ENCODE assay signal across 21 cellular contexts in genomic region chrX:114028907-114029662, GRCh38.
DNase-seq lines count a peak whose midpoint lies in the region; ATAC-seq and TF ChIP-seq lines count a peak whose summit lies in the region.
"Had no signal": no experiment of that assay in that cellular context is flagged by ENCODE, and none has a peak within 500 bp of the region (broad histone marks: within the 10 kb centered on the region; RNA-seq: fewer than 3 reads in every experiment).

No MANE protein-coding gene starts in this region.

- H3K9me3 ChIP-seq in OCI-LY3 (ENCODE audit: insufficient read depth, low read length) (no peaks in the 10 kb centered on the region), lung (ENCODE audit: control insufficient read depth in 2 of 2, insufficient read depth in 1 of 2, low read length in 1 of 2) (peaks cover 0 to 1% of the 10 kb centered on the region in 2 donors)
- H3K9me3 ChIP-seq: BE2C had no signal

- no peak overlapping the region for H3K9ac ChIP-seq in OCI-LY3 (ENCODE audit: low read length)

- ATAC-seq in lung (ENCODE audit: insufficient read depth, low FRiP score) (peak; percentile 47), HG03135 (IDR thresholded peaks at IDR 0.05; ENCODE audit: unreplicated experiment) (no peak), GM18519 (IDR thresholded peaks at IDR 0.05; ENCODE audit: low FRiP score, unreplicated experiment) (no peak)
- ATAC-seq: GM12878, GM23338 had no signal

- in situ Hi-C loops in brain microvascular endothelial cell (cut with HindIII; ENCODE audit: low pct_ligation_motif_present, low sequenced_read_pairs): no loop called here

- H3K27ac ChIP-seq in OCI-LY3 (ENCODE audit: low read length): no peak overlapping the region
- no peak overlapping the region for H3K27ac ChIP-seq in lung (ENCODE audit: low read depth in 1 of 2, low read length in 1 of 2)
- no peak overlapping the region for H3K27ac ChIP-seq in brain microvascular endothelial cell

- H3K36me3 ChIP-seq in OCI-LY3 (replicated peaks; ENCODE audit: low read depth, low read length): no peaks in the 10 kb centered on the region
- no peaks in the 10 kb centered on the region for H3K36me3 ChIP-seq in lung (ENCODE audit: control insufficient read depth in 2 of 2, insufficient read depth in 2 of 2, low read length in 2 of 2)
- H3K36me3 ChIP-seq in brain microvascular endothelial cell (replicated peaks): no peaks in the 10 kb centered on the region
- H3K36me3 ChIP-seq: BE2C had no signal

- H3K4me1 ChIP-seq in OCI-LY3 (ENCODE audit: low read length) (peaks cover 8% of the 10 kb centered on the region; the same call in 1 of the 2 replicates), lung (ENCODE audit: control insufficient read depth in 2 of 2, insufficient read depth in 2 of 2, low read length in 2 of 2) (no peaks in the 10 kb centered on the region)
- H3K4me1 ChIP-seq: BE2C had no signal

- H3K27me3 ChIP-seq in OCI-LY3 (ENCODE audit: low read depth, low read length) (no peaks in the 10 kb centered on the region), lung (ENCODE audit: control insufficient read depth, insufficient read depth) (peaks cover 1% of the 10 kb centered on the region), brain microvascular endothelial cell (replicated peaks) (no peaks in the 10 kb centered on the region)
- H3K27me3 ChIP-seq: BE2C had no signal

- no peaks in the 10 kb centered on the region for H3K79me2 ChIP-seq in OCI-LY3 (ENCODE audit: low read length)

- no peak overlapping the region for H2AFZ ChIP-seq in OCI-LY3 (ENCODE audit: low read depth, low read length)
- H2AFZ ChIP-seq: GM23338 had no signal

- DNase-seq in NCI-H510A treated with DMSO at 0.1 percent for 48 hours (lab: John Stamatoyannopoulos, UW) (peak; percentile 1), NCI-H510A (lab: John Stamatoyannopoulos, UW) (no peak), lung (ENCODE audit: low spot score) (no peak), brain microvascular endothelial cell (no peak)
- DNase-seq: ACHN; BE2C; C1 segment of cervical spinal cord; CD4-positive, CD25-positive, alpha-beta regulatory T cell; CD8-positive, alpha-beta memory T cell; COR-L47; DMS 273 treated with DMSO at 0.1 percent for 48 hours; DND-41; EL; HCEC 1CT; IMR-90; KBM-7 had no signal

- 75 to 80% methylated on average over 5 of the region's 5 CpGs for WGBS in lung, 2 donors

- no peaks in the 10 kb centered on the region for H4K20me1 ChIP-seq in OCI-LY3 (ENCODE audit: insufficient read depth, low read length)

- TF ChIP-seq CTCF in OCI-LY3 (IDR thresholded peaks at IDR 0.05; ENCODE audit: low read depth, low read length) (no peak), lung (IDR thresholded peaks at IDR 0.05; ENCODE audit: control extremely low read depth, extremely low read depth) (no peak), brain microvascular endothelial cell (IDR thresholded peaks at IDR 0.05; ENCODE audit: low read depth, low read length, missing control alignments) (no peak)

- H3K4me3 ChIP-seq in OCI-LY3 (ENCODE audit: low read length) (no peak overlapping the region), lung (no peak overlapping the region), brain microvascular endothelial cell (ENCODE audit: low read depth, low read length) (no peak overlapping the region)
- H3K4me3 ChIP-seq: GM12878, GM23338 had no signal

- peak overlapping the region; percentile 34 for H3K4me2 ChIP-seq in OCI-LY3 (ENCODE audit: low read length)
- H3K4me2 ChIP-seq: GM23338 had no signal
